ENCODE assay signal across 1 cellular context in the genomic region with DNA sequence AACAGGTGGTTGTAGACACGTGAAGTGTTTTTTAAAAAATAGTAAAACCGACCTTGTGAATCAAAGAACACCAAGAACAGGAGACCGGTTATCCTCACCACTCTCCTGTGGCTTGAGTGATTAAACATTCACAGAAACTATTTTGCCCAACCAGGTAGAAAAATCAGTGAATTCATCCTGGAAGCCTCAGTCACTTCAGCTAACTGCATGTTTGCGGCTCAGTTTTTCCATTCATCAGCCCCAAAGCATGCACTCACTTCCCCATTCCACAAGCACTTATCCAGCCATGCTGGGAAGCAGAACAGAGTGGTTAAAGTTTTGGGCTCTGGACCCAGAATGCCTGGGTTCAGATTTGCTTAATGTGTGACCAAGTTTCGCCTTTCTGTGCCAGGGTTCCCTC.
TF ChIP-seq lines count a peak whose summit lies in the region.

No MANE protein-coding gene starts in this region.

TF ChIP-seq in WTC11, 78 proteins besides CTCF, POLR2A, EP300 and RAD21 (continued from another document):
- TF ChIP-seq, protein P1, sequence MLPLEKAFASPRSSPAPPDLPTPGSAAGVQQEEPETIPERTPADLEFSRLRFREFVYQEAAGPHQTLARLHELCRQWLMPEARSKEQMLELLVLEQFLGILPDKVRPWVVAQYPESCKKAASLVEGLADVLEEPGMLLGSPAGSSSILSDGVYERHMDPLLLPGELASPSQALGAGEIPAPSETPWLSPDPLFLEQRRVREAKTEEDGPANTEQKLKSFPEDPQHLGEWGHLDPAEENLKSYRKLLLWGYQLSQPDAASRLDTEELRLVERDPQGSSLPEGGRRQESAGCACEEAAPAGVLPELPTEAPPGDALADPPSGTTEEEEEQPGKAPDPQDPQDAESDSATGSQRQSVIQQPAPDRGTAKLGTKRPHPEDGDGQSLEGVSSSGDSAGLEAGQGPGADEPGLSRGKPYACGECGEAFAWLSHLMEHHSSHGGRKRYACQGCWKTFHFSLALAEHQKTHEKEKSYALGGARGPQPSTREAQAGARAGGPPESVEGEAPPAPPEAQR (CRISPR knock-in tag; IDR thresholded peaks at IDR 0.05): no peak
- TF ChIP-seq, protein P2, sequence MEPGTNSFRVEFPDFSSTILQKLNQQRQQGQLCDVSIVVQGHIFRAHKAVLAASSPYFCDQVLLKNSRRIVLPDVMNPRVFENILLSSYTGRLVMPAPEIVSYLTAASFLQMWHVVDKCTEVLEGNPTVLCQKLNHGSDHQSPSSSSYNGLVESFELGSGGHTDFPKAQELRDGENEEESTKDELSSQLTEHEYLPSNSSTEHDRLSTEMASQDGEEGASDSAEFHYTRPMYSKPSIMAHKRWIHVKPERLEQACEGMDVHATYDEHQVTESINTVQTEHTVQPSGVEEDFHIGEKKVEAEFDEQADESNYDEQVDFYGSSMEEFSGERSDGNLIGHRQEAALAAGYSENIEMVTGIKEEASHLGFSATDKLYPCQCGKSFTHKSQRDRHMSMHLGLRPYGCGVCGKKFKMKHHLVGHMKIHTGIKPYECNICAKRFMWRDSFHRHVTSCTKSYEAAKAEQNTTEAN (CRISPR knock-in tag; IDR thresholded peaks at IDR 0.05): no peak
- no peak for TF ChIP-seq NFE2L1 (CRISPR knock-in tag; IDR thresholded peaks at IDR 0.05)
- TF ChIP-seq KAT7 (CRISPR knock-in tag; IDR thresholded peaks at IDR 0.05; ENCODE audit: borderline replicate concordance): no peak
- no peak for TF ChIP-seq NR2C2 (CRISPR knock-in tag; IDR thresholded peaks at IDR 0.05)
- TF ChIP-seq EMX1 (CRISPR knock-in tag; IDR thresholded peaks at IDR 0.05): no peak
- TF ChIP-seq SMAD4 (CRISPR knock-in tag; IDR thresholded peaks at IDR 0.05): no peak
- no peak for TF ChIP-seq NFYB (CRISPR knock-in tag; conservative IDR thresholded peaks at IDR 0.05; ENCODE audit: low read depth)
- TF ChIP-seq ZNF423 (CRISPR knock-in tag; IDR thresholded peaks at IDR 0.05): no peak
- TF ChIP-seq SOX15 (CRISPR knock-in tag; IDR thresholded peaks at IDR 0.05): no peak
- no peak for TF ChIP-seq FOXP1 (CRISPR knock-in tag; IDR thresholded peaks at IDR 0.05; ENCODE audit: borderline replicate concordance)
- TF ChIP-seq ZNF671 (CRISPR knock-in tag; IDR thresholded peaks at IDR 0.05): no peak
TF ChIP-seq in WTC11: peak in this region for 0.
